In genomic region chr22:37525073-37525745, GRCh38 we compare ENCODE assay signal across 10 cellular contexts. TPM values are rescaled to one million over a fixed set of nuclear protein-coding genes. Genes with fewer than 3 reads are reported as not detected.
DNase-seq lines count a peak whose midpoint lies in the region; ATAC-seq and TF ChIP-seq lines count a peak whose summit lies in the region.
"Had no signal": no experiment of that assay in that cellular context is flagged by ENCODE, and none has a peak within 500 bp of the region (broad histone marks: within the 10 kb centered on the region; RNA-seq: fewer than 3 reads in every experiment).

No MANE protein-coding gene starts in this region.

- POLR2A ChIA-PET in BJ (lab: Charles Lee), result no interaction called here

- CTCF ChIA-PET in BJ (lab: Yijun Ruan, JAX), result interaction anchor here (1.2 to 4.4 kb wide), 4 partner anchors 14 to 207 kb away, joined by 3 to 19 read pairs (median 4); no protein-coding TSS in a partner anchor

- H3K36me3 ChIP-seq in BJ (ENCODE audit: control insufficient read depth, insufficient read depth, low read length), result no peaks in the 10 kb centered on the region

- H3K27me3 ChIP-seq in BJ (ENCODE audit: control insufficient read depth, insufficient read depth, low read length), result no peaks in the 10 kb centered on the region

- DNase-seq in BJ (ENCODE audit: low read depth), result peak; percentile 50
- peak; percentile 54 for DNase-seq in HS-5 (ENCODE audit: low read depth)
- DNase-seq in astrocyte of the hippocampus (ENCODE audit: low read depth, low spot score), result peak; percentile 90
- DNase-seq in lung microvascular endothelial cell (ENCODE audit: low read depth in 2 of 2), result peak; percentile 68 to 81
- DNase-seq in D341Med (ENCODE audit: low spot score), result no peak
- no peak for DNase-seq in NCI-H146 (lab: John Stamatoyannopoulos, UW)
- DNase-seq in UCSD-AML1 (lab: John Stamatoyannopoulos, UW; ENCODE audit: unreplicated experiment), result no peak
- DNase-seq: hippocampal formation, NCI-H2171 had no signal

- no peak for TF ChIP-seq CTCF in BJ (IDR thresholded peaks at IDR 0.05; ENCODE audit: insufficient read depth, low read depth, low read length)

- no peak for ATAC-seq in GM19455 (IDR thresholded peaks at IDR 0.05; ENCODE audit: unreplicated experiment)

- H3K4me3 ChIP-seq in BJ (ENCODE audit: low read depth, low read length), result no peak overlapping the region

RNA-seq across cellular contexts. Expression of gene CARD10, which starts 6.0 kb away (rescaled TPM):
- polyA plus RNA-seq in BJ (2011; rRNA removed), result 2.3 and 4.5 TPM in 2 replicates
- 3.6 and 3.9 TPM in 2 replicates for polyA minus RNA-seq in BJ (2011; rRNA and poly(A)+ RNA removed)
- total RNA-seq in lung microvascular endothelial cell, result 36.2 and 57.1 TPM in 2 replicates

RNA-seq across cellular contexts. Expression of gene CDC42EP1, which starts 35.1 kb away (rescaled TPM):
- polyA plus RNA-seq in BJ (2011; rRNA removed), result 19.1 and 36.3 TPM in 2 replicates
- polyA minus RNA-seq in BJ (2011; rRNA and poly(A)+ RNA removed), result 17.2 and 25.5 TPM in 2 replicates
- 7.8 and 7.9 TPM in 2 replicates for total RNA-seq in lung microvascular endothelial cell

RNA-seq across cellular contexts. Expression of gene MFNG, which starts 39.0 kb away (rescaled TPM):
- polyA plus RNA-seq in BJ (2011; rRNA removed), result not detected in 2 replicates
- polyA minus RNA-seq in BJ (2011; rRNA and poly(A)+ RNA removed), result not detected in 2 replicates
- 89.8 and 137 TPM in 2 replicates for total RNA-seq in lung microvascular endothelial cell

RNA-seq across cellular contexts. Expression of gene LGALS2, which starts 54.7 kb away (rescaled TPM):
- not detected in 2 replicates for polyA plus RNA-seq in BJ (2011; rRNA removed)
- not detected in 2 replicates for polyA minus RNA-seq in BJ (2011; rRNA and poly(A)+ RNA removed)
- not detected in 2 replicates for total RNA-seq in lung microvascular endothelial cell

Comparison
In these comparisons a context has a peak if more than half of its experiments do, and no peak if none do; other contexts are left out.
1. DNase-seq: peak in BJ (single experiment), HS-5 (single experiment), astrocyte of the hippocampus (single experiment) and lung microvascular endothelial cell (2 of 2); none in D341Med (single experiment), NCI-H146 (single experiment) and UCSD-AML1 (single experiment).